In genomic region chr10:131980321-131980720, GRCh38 we compare ENCODE assay signal across 8 cellular contexts. TPM values are rescaled to one million over a fixed set of nuclear protein-coding genes. Genes with fewer than 3 reads are reported as not detected.
DNase-seq lines count a peak whose midpoint lies in the region; ATAC-seq and TF ChIP-seq lines count a peak whose summit lies in the region.

No MANE protein-coding gene starts in this region.

- DNase-seq in CD4-positive, CD25-positive, alpha-beta regulatory T cell, result no peak
- no peak for DNase-seq in effector memory CD8-positive, alpha-beta T cell
- no peak for DNase-seq in effector CD4-positive, alpha-beta T cell
- DNase-seq in islet precursor cell, result no peak

- no peaks in the 10 kb centered on the region for H3K27me3 ChIP-seq in CD4-positive, CD25-positive, alpha-beta regulatory T cell (ENCODE audit: control insufficient read depth, insufficient read depth, low read length)
- H3K27me3 ChIP-seq in OCI-LY3 (ENCODE audit: low read depth, low read length) (no peaks in the 10 kb centered on the region), neuron (ENCODE audit: insufficient read depth, low read length) (no peaks in the 10 kb centered on the region)

- H3K27ac ChIP-seq in CD4-positive, CD25-positive, alpha-beta regulatory T cell (ENCODE audit: insufficient read depth, low read length, poor library complexity, severe bottlenecking), result peak overlapping the region; percentile 30
- no peak overlapping the region for H3K27ac ChIP-seq in OCI-LY3 (ENCODE audit: low read length)

- no peaks in the 10 kb centered on the region for H3K9me3 ChIP-seq in CD4-positive, CD25-positive, alpha-beta regulatory T cell (ENCODE audit: control insufficient read depth in 2 of 2, low read length in 2 of 2)
- H3K9me3 ChIP-seq in OCI-LY3 (ENCODE audit: insufficient read depth, low read length), result no peaks in the 10 kb centered on the region
- no peaks in the 10 kb centered on the region for H3K9me3 ChIP-seq in neuron (ENCODE audit: low read length)

- H3K4me2 ChIP-seq in OCI-LY3 (ENCODE audit: low read length), result no peak overlapping the region

- H4K20me1 ChIP-seq in OCI-LY3 (ENCODE audit: insufficient read depth, low read length), result peaks cover 8% of the 10 kb centered on the region; the same call in 1 of the 2 replicates

- H3K4me1 Mint-ChIP-seq in CD4-positive, CD25-positive, alpha-beta regulatory T cell, result peaks cover 19 to 62% (median 39%) of the 10 kb centered on the region in 4 donors
- peaks cover 30 to 41% of the 10 kb centered on the region in 2 donors for H3K4me1 Mint-ChIP-seq in effector memory CD8-positive, alpha-beta T cell (ENCODE audit: low read depth in 2 of 2)

- no peaks in the 10 kb centered on the region for H3K9me3 Mint-ChIP-seq in CD4-positive, CD25-positive, alpha-beta regulatory T cell
- H3K9me3 Mint-ChIP-seq in effector memory CD8-positive, alpha-beta T cell, result no peaks in the 10 kb centered on the region

- H3K36me3 ChIP-seq in CD4-positive, CD25-positive, alpha-beta regulatory T cell (ENCODE audit: control insufficient read depth, insufficient read depth, low read length), result no peaks in the 10 kb centered on the region
- H3K36me3 ChIP-seq in OCI-LY3 (replicated peaks; ENCODE audit: low read depth, low read length) (no peaks in the 10 kb centered on the region), neuron (ENCODE audit: insufficient read depth, low read length) (peaks cover 1% of the 10 kb centered on the region)

- peaks cover 14% of the 10 kb centered on the region for H3K27me3 Mint-ChIP-seq in CD4-positive, CD25-positive, alpha-beta regulatory T cell
- H3K27me3 Mint-ChIP-seq in effector memory CD8-positive, alpha-beta T cell, result no peaks in the 10 kb centered on the region

- no peak overlapping the region for H2AFZ ChIP-seq in OCI-LY3 (ENCODE audit: low read depth, low read length)
- H2AFZ ChIP-seq in neuron (ENCODE audit: low read depth, low read length), result no peak overlapping the region

- peak overlapping the region; percentile 46 to 83 (median 76) for H3K27ac Mint-ChIP-seq in CD4-positive, CD25-positive, alpha-beta regulatory T cell
- H3K27ac Mint-ChIP-seq in effector memory CD8-positive, alpha-beta T cell, result peak overlapping the region in 1 of 2 donors; percentile 49

- peaks cover 50% of the 10 kb centered on the region for H3K79me2 ChIP-seq in OCI-LY3 (ENCODE audit: low read length)

- H3K9ac ChIP-seq in OCI-LY3 (ENCODE audit: low read length), result no peak overlapping the region

- H3K4me1 ChIP-seq in CD4-positive, CD25-positive, alpha-beta regulatory T cell (ENCODE audit: control insufficient read depth, insufficient read depth, low read length, poor library complexity, severe bottlenecking), result peaks cover 24% of the 10 kb centered on the region
- no peaks in the 10 kb centered on the region for H3K4me1 ChIP-seq in OCI-LY3 (ENCODE audit: low read length)
- peaks cover 20% of the 10 kb centered on the region for H3K4me1 ChIP-seq in neuron (ENCODE audit: insufficient read depth, low read length)

- ATAC-seq in CD4-positive, CD25-positive, alpha-beta regulatory T cell (ENCODE audit: low read depth in 2 of 2), result no peak
- ATAC-seq in effector memory CD8-positive, alpha-beta T cell (replicated peaks), result no peak
- ATAC-seq in HG02623 (IDR thresholded peaks at IDR 0.05; ENCODE audit: unreplicated experiment) (no peak), GM18858 (IDR thresholded peaks at IDR 0.05; ENCODE audit: unreplicated experiment) (no peak)

- TF ChIP-seq CTCF in OCI-LY3 (IDR thresholded peaks at IDR 0.05; ENCODE audit: low read depth, low read length), result no peak

- peaks cover 14% of the 10 kb centered on the region for H3K36me3 Mint-ChIP-seq in CD4-positive, CD25-positive, alpha-beta regulatory T cell
- H3K36me3 Mint-ChIP-seq in effector memory CD8-positive, alpha-beta T cell (ENCODE audit: insufficient read depth), result peaks cover 3% of the 10 kb centered on the region

- peak overlapping the region; percentile 86 to 94 (median 90) for H3K4me3 Mint-ChIP-seq in CD4-positive, CD25-positive, alpha-beta regulatory T cell
- peak overlapping the region; percentile 45 to 68 for H3K4me3 Mint-ChIP-seq in effector memory CD8-positive, alpha-beta T cell

- peak overlapping the region; percentile 86 for H3K4me3 ChIP-seq in CD4-positive, CD25-positive, alpha-beta regulatory T cell (ENCODE audit: low read depth, low read length)
- H3K4me3 ChIP-seq in OCI-LY3 (ENCODE audit: low read length), result peak overlapping the region; percentile 80
- peak overlapping the region; percentile 55 for H3K4me3 ChIP-seq in neuron (ENCODE audit: low read length)

RNA-seq across cellular contexts. Expression of gene BNIP3, which starts 1.4 kb away (rescaled TPM):
- 20.2 TPM for total RNA-seq in CD4-positive, CD25-positive, alpha-beta regulatory T cell
- polyA plus RNA-seq in CD4-positive, CD25-positive, alpha-beta regulatory T cell, result 10 to 100 TPM; 21.2 to 35.1 (median 30.5) TPM
